In the genomic region with DNA sequence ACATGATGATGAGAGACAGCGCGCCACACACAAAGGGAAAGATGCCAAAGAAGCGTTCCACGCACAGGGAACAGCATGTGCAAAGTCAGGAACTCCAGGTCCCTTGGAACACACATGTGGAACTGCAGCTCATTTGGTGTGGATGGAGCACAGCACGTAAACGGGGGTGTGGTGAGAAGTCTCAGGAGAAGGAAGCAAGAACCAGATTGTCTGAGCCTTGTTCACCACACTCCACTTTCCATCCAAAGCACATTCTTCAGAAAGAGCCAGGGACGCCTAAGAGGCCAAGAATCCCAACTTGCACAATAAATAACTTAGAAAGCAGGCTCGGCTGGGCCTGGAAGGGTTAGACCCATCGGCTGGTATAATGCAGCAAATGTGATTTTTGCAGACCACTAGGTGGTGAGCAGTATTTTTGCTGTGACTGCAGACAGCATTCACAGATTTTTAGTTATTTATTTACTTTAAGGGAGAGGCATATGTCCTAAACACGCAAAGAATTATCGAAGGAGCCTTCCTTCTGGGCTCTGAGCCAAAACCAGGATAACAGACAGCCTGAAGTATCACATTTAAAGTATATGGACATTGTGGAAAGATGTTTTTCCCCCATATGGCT, we compare ENCODE assay signal across 8 cellular contexts. TPM values are rescaled to one million over a fixed set of nuclear protein-coding genes. Genes with fewer than 3 reads are reported as not detected.
DNase-seq lines count a peak whose midpoint lies in the region; ATAC-seq, FAIRE-seq and TF ChIP-seq lines count a peak whose summit lies in the region.

No MANE protein-coding gene starts in this region.

- DNase-seq in GM04504 (ENCODE audit: low read depth), result peak; percentile 83
- peak; percentile 72 for DNase-seq in NCI-H69 (lab: John Stamatoyannopoulos, UW)
- peak; percentile 94 for DNase-seq in dedifferentiated amniotic fluid mesenchymal stem cell (ENCODE audit: extremely low spot score)
- peak; percentile 78 for DNase-seq in mucosa of gallbladder (ENCODE audit: low spot score)
- no peak for DNase-seq in DMS79 (lab: John Stamatoyannopoulos, UW)
- DNase-seq in GM12892 (ENCODE audit: insufficient read length), result no peak

- no peak for FAIRE-seq in GM12892 (lab: Jason Lieb, UNC)

- TF ChIP-seq POLR2A in GM12892 (IDR thresholded peaks at IDR 0.05; ENCODE audit: low read depth, low read length), result no peak

- no peak for ATAC-seq in HG03457 (IDR thresholded peaks at IDR 0.05; ENCODE audit: unreplicated experiment)
- no peak for ATAC-seq in GM21367 (IDR thresholded peaks at IDR 0.05; ENCODE audit: unreplicated experiment)

RNA-seq across cellular contexts. Expression of gene ASCC1, which starts 27.9 kb away (rescaled TPM):
- total RNA-seq in mucosa of gallbladder, result 27.5 TPM
- polyA plus RNA-seq in GM12892 (2012; ENCODE audit: missing spikeins), result 55.1 TPM

RNA-seq across cellular contexts. Expression of gene ANAPC16, which starts 28.1 kb away (rescaled TPM):
- 128 TPM for total RNA-seq in mucosa of gallbladder
- 146 TPM for polyA plus RNA-seq in GM12892 (2012; ENCODE audit: missing spikeins)

RNA-seq across cellular contexts. Expression of gene DDIT4, which starts 29.8 kb away (rescaled TPM):
- 191 TPM for total RNA-seq in mucosa of gallbladder
- polyA plus RNA-seq in GM12892 (2012; ENCODE audit: missing spikeins), result 158 TPM

Comparison
In these comparisons a context has a peak if more than half of its experiments do, and no peak if none do; other contexts are left out.
1. DNase-seq: peak in GM04504 (single experiment), NCI-H69 (single experiment), dedifferentiated amniotic fluid mesenchymal stem cell (single experiment) and mucosa of gallbladder (single experiment); none in DMS79 (single experiment) and GM12892 (single experiment).